17 cellular contexts compared by ENCODE assay signal in genomic region chr10:78997635-78998618, GRCh38.
DNase-seq lines count a peak whose midpoint lies in the region; ATAC-seq and TF ChIP-seq lines count a peak whose summit lies in the region.
"Had no signal": no experiment of that assay in that cellular context is flagged by ENCODE, and none has a peak within 500 bp of the region (broad histone marks: within the 10 kb centered on the region; RNA-seq: fewer than 3 reads in every experiment).

No MANE protein-coding gene starts in this region.

- H3K36me3 ChIP-seq in DND-41 (ENCODE audit: insufficient read depth, low read length) (no peaks in the 10 kb centered on the region), KOPT-K1 (ENCODE audit: insufficient read depth, low read length) (no peaks in the 10 kb centered on the region), psoas muscle (ENCODE audit: insufficient read depth in 1 of 2, low read depth in 1 of 2) (no peaks in the 10 kb centered on the region)
- H3K36me3 ChIP-seq: brain microvascular endothelial cell, gastroesophageal sphincter, ovary had no signal

- H3K27me3 ChIP-seq in DND-41 (ENCODE audit: insufficient read depth, low read length, poor library complexity) (no peaks in the 10 kb centered on the region), psoas muscle (ENCODE audit: insufficient read depth in 3 of 3, low read length in 2 of 3) (no peaks in the 10 kb centered on the region)
- H3K27me3 ChIP-seq: brain microvascular endothelial cell, gastroesophageal sphincter, ovary had no signal

- intact Hi-C loops in psoas muscle (cut with DNase I): no loop called here

- H3K79me2 ChIP-seq in DND-41 (ENCODE audit: insufficient read depth, low read length): no peaks in the 10 kb centered on the region

- ATAC-seq in DND-41 (ENCODE audit: insufficient read depth, low read depth) (peak; percentile 75), psoas muscle (peak; percentile 70 to 88 (median 83))
- ATAC-seq: activated T-cell treated with anti-CD3 and anti-CD28 coated beads, Interleukin-2, amount 50 U/mL, for 4 hours; gastroesophageal sphincter; GM23338 had no signal

- H3K4me1 ChIP-seq in DND-41 (ENCODE audit: insufficient read depth, low read length): no peaks in the 10 kb centered on the region
- H3K4me1 ChIP-seq in psoas muscle: peaks cover 25% of the 10 kb centered on the region

- 68 to 75% (median 72%) methylated on average over 10 of the region's 10 CpGs for WGBS in psoas muscle, 3 donors

- no peak overlapping the region for H3K9ac ChIP-seq in DND-41 (ENCODE audit: low read depth, low read length)

- no peak overlapping the region for H2AFZ ChIP-seq in DND-41 (ENCODE audit: low read depth, low read length)
- H2AFZ ChIP-seq: GM23338 had no signal

- H4K20me1 ChIP-seq in DND-41 (ENCODE audit: insufficient read depth, low read length): 0 out of 2 replicates have a peak, but pooled peaks cover 2% of the 10 kb centered on the region

- no peak overlapping the region for H3K4me2 ChIP-seq in DND-41 (ENCODE audit: insufficient read depth, low read length)
- H3K4me2 ChIP-seq: GM23338 had no signal

- DNase-seq in DND-41: no peak
- DNase-seq in choroid plexus epithelial cell (ENCODE audit: low read depth): peak; percentile 30
- peak in 1 of 2 donors; percentile 64 for DNase-seq in psoas muscle
- DNase-seq in T-helper 9 cell: no peak
- DNase-seq in NCI-H146 treated with DMSO at 0.1 percent for 48 hours (lab: John Stamatoyannopoulos, UW; ENCODE audit: unreplicated experiment): no peak
- no peak for DNase-seq in OCI-M2 (lab: John Stamatoyannopoulos, UW; ENCODE audit: unreplicated experiment)
- no peak for DNase-seq in SW 1271 (lab: John Stamatoyannopoulos, UW)
- DNase-seq: activated CD4-positive, alpha-beta T cell treated with anti-CD3 and anti-CD28 coated beads, Interleukin-2, amount 50 U/mL, for 1 hour; activated T-cell treated with anti-CD3 and anti-CD28 coated beads, Interleukin-2, amount 50 U/mL, for 4 hours; brain microvascular endothelial cell; NCI-H187; NCI-H446 treated with DMSO at 0.1 percent for 48 hours; ovary; stimulated activated CD4-positive, alpha-beta T cell treated with anti-CD3 and anti-CD28 coated beads, Interleukin-4, amount 100 ng/mL, for 24 hours had no signal

- H3K9me3 ChIP-seq in DND-41 (ENCODE audit: insufficient read depth, low read length, severe bottlenecking) (no peaks in the 10 kb centered on the region), KOPT-K1 (ENCODE audit: insufficient read depth, low read length, poor library complexity, severe bottlenecking) (no peaks in the 10 kb centered on the region), psoas muscle (no peaks in the 10 kb centered on the region)
- H3K9me3 ChIP-seq: gastroesophageal sphincter, ovary had no signal

- no peak overlapping the region for H3K27ac ChIP-seq in DND-41 (ENCODE audit: low read length)
- H3K27ac ChIP-seq in KOPT-K1 (ENCODE audit: low read depth, low read length, poor library complexity, severe bottlenecking): peak overlapping the region; percentile 75
- peak overlapping the region; percentile 59 for H3K27ac ChIP-seq in psoas muscle
- H3K27ac ChIP-seq: brain microvascular endothelial cell, gastroesophageal sphincter, ovary had no signal

- TF ChIP-seq CTCF in DND-41 (IDR thresholded peaks at IDR 0.05; ENCODE audit: borderline replicate concordance, extremely low read depth, low read length, poor library complexity, severe bottlenecking): no peak
- TF ChIP-seq CTCF in choroid plexus epithelial cell (conservative IDR thresholded peaks at IDR 0.05; ENCODE audit: low read depth, low read length): no peak
- TF ChIP-seq CTCF in psoas muscle (IDR thresholded peaks at IDR 0.05): no peak

- H3K4me3 ChIP-seq in DND-41 (ENCODE audit: low read depth in 1 of 2, low read length in 2 of 2) (no peak overlapping the region), choroid plexus epithelial cell (ENCODE audit: low read depth, low read length) (no peak overlapping the region), psoas muscle (no peak overlapping the region)
- H3K4me3 ChIP-seq: gastroesophageal sphincter, GM23338, ovary had no signal
